8 cellular contexts compared by ENCODE assay signal in the genomic region with DNA sequence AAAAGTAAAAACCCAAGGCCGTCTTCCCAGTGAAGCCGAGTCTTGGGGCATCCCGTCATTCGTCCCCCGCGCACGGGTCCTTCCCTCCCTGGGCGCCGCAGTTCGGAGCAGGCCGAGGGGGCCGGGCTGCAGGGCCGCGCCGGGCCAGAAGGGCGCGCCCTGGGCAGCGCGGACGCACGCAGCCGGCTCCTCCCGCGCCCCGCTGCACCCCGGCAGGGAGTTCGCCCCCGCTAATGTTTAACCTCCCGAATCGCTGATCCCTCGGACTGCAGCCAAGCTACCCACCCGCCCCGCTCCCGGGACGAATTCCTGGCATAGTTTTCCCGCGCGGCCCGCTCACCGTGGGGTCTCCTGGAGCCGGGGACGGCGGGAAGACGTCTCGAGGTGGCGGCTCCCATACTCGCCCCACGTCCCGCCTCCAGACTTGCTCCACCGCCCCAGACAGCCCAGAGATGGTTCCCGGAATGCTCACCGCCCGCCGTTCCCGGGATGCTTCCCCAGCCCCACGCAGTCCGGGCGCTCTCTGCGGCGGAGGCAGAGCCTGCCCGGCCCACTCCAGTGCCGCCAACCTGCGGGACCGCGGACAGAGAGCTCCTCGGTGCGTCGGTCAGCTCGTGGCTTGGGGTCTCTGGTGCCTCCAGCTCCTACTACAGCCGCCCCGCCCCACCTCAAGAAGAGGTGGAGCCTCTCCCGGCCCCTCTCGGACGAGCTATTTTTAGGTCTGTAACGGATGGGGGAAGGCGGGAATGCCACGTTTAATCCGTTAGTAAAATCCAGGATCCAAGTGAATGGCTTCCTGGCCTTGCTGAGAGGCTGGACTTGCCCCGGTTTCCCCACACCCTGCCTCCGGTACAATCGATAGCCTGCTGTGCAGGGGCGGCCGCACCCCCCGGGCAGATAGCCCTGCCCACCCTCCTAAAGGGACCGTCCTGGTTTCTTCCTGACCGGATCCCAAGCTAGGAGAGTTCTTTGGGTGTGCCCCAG. TPM values are rescaled to one million over a fixed set of nuclear protein-coding genes. Genes with fewer than 3 reads are reported as not detected.
DNase-seq lines count a peak whose midpoint lies in the region; ATAC-seq and TF ChIP-seq lines count a peak whose summit lies in the region.

A gene with protein sequence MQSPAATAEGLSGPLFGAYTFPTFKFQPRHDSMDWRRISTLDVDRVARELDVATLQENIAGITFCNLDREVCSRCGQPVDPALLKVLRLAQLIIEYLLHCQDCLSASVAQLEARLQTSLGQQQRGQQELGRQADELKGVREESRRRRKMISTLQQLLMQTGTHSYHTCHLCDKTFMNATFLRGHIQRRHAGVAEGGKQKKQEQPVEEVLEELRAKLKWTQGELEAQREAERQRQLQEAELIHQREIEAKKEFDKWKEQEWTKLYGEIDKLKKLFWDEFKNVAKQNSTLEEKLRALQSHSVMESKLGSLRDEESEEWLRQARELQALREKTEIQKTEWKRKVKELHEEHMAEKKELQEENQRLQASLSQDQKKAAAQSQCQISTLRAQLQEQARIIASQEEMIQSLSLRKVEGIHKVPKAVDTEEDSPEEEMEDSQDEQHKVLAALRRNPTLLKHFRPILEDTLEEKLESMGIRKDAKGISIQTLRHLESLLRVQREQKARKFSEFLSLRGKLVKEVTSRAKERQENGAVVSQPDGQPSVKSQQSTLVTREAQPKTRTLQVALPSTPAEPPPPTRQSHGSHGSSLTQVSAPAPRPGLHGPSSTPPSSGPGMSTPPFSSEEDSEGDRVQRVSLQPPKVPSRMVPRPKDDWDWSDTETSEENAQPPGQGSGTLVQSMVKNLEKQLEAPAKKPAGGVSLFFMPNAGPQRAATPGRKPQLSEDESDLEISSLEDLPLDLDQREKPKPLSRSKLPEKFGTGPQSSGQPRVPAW (minus strand): TSS at position 621 of the 984 bp plus-strand sequence. CDS start 11,637 bp downstream, outside the sequence.

- H3K27ac Mint-ChIP-seq in GM23338 = no peak within 1 kb of the TSS; the same call in 1 of the 2 replicates

- H3K27me3 ChIP-seq in GM23338 (ENCODE audit: insufficient read depth) = no peaks in the 10 kb centered on the region

- TF ChIP-seq CTCF in GM23338 (conservative IDR thresholded peaks at IDR 0.05; ENCODE audit: low read depth in 2 of 2) (peak; percentile 26 to 48; a peak in 3 of 4 replicates), LNCAP (IDR thresholded peaks at IDR 0.05) (peak; percentile 66), cardiac fibroblast (IDR thresholded peaks at IDR 0.05; ENCODE audit: low read depth, low read length) (no peak)

- peak; percentile 40 for DNase-seq in GDM1 (lab: John Stamatoyannopoulos, UW)
- peak; percentile 94 for DNase-seq in GM23338 (ENCODE audit: low spot score)
- peak; percentile 73 to 75 for DNase-seq in cardiac fibroblast (ENCODE audit: low read depth in 2 of 2)
- peak; percentile 66 for DNase-seq in iris pigment epithelial cell (ENCODE audit: low read depth)
- DNase-seq in NAMALWA (ENCODE audit: low spot score) = no peak

- H3K27ac ChIP-seq in GM23338 (ENCODE audit: low read depth) (no peak within 1 kb of the TSS; the same call in none of the 2 replicates), skin epidermis (peak within 1 kb of the TSS; percentile 44 to 94 (median 86))

- peak; percentile 85 for ATAC-seq in GM23338
- peak; percentile 89 for ATAC-seq in SK-N-SH treated with all-trans-retinoic acid at 6 μM for 48 hours

- peaks cover 4% of the 10 kb centered on the region for H3K27me3 Mint-ChIP-seq in GM23338 (ENCODE audit: insufficient read depth, low read depth, poor library complexity)

- no peaks in the 10 kb centered on the region for H3F3A ChIP-seq in GM23338 (replicated peaks; ENCODE audit: low read depth)

- H4K20me1 ChIP-seq in GM23338 (replicated peaks; ENCODE audit: insufficient read depth) = 0 out of 2 replicates have a peak, but pooled peaks cover 3% of the 10 kb centered on the region

- peak within 1 kb of the TSS; percentile 92 for H3K4me3 Mint-ChIP-seq in GM23338

- H3K9me3 Mint-ChIP-seq in GM23338 = no peaks in the 10 kb centered on the region

- peak within 1 kb of the TSS; percentile 96 for H2AFZ ChIP-seq in GM23338

- H3K36me3 ChIP-seq in GM23338 (ENCODE audit: insufficient read depth) = no peaks in the 10 kb centered on the region

- H3K4me2 ChIP-seq in GM23338 = peak within 1 kb of the TSS; percentile 90

- peak within 1 kb of the TSS; percentile 97 for H3K4me3 ChIP-seq in GM23338
- H3K4me3 ChIP-seq in cardiac fibroblast (replicated peaks in 1 of 2; ENCODE audit: low read depth in 2 of 2, low read length in 2 of 2) = peak within 1 kb of the TSS; percentile 80 to 95
- H3K4me3 ChIP-seq in skin epidermis = peak within 1 kb of the TSS; percentile 60 to 81 (median 66)

- H3K36me3 Mint-ChIP-seq in GM23338 (ENCODE audit: low read depth) = no peaks in the 10 kb centered on the region; the same call in 2 of the 3 replicates

- peaks cover 24% of the 10 kb centered on the region for H3K79me2 ChIP-seq in GM23338 (replicated peaks; ENCODE audit: insufficient read depth)

- peaks cover 24% of the 10 kb centered on the region for H3K4me1 Mint-ChIP-seq in GM23338

- H3K9me2 ChIP-seq in GM23338 (ENCODE audit: insufficient read depth) = no peaks in the 10 kb centered on the region

- peaks cover 23% of the 10 kb centered on the region for H3K4me1 ChIP-seq in GM23338 (ENCODE audit: insufficient read depth)

TF ChIP-seq in GM23338, 12 proteins besides CTCF, POLR2A, EP300 and RAD21:
- no peak for TF ChIP-seq NANOG (IDR thresholded peaks at IDR 0.05; ENCODE audit: borderline replicate concordance)
- TF ChIP-seq, protein P1, sequence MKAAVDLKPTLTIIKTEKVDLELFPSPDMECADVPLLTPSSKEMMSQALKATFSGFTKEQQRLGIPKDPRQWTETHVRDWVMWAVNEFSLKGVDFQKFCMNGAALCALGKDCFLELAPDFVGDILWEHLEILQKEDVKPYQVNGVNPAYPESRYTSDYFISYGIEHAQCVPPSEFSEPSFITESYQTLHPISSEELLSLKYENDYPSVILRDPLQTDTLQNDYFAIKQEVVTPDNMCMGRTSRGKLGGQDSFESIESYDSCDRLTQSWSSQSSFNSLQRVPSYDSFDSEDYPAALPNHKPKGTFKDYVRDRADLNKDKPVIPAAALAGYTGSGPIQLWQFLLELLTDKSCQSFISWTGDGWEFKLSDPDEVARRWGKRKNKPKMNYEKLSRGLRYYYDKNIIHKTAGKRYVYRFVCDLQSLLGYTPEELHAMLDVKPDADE (IDR thresholded peaks at IDR 0.05) = no peak
- TF ChIP-seq POLR2AphosphoS5 (IDR thresholded peaks at IDR 0.05; ENCODE audit: low read depth) = peak; percentile 69
- TF ChIP-seq EZH2phosphoT487 (IDR thresholded peaks at IDR 0.05; ENCODE audit: unreplicated experiment) = no peak
- TF ChIP-seq EZH2 (IDR thresholded peaks at IDR 0.05; ENCODE audit: low read depth, unreplicated experiment) = no peak

TF ChIP-seq in SK-N-SH treated with all-trans-retinoic acid at 6 μM for 48 hours, 23 proteins besides CTCF, POLR2A, EP300 and RAD21:
- peak; percentile 87 for TF ChIP-seq ZFP3 (CRISPR knock-in tag; IDR thresholded peaks at IDR 0.05)
- TF ChIP-seq OSR1 (CRISPR knock-in tag; IDR thresholded peaks at IDR 0.05) = no peak
- no peak for TF ChIP-seq ZNF70 (CRISPR knock-in tag; IDR thresholded peaks at IDR 0.05)

RNA-seq across cellular contexts. Expression of the gene that starts here (rescaled TPM):
- total RNA-seq in GM23338 (2014; rRNA removed; shearing (Covaris generic)) = 11.4 and 19.5 TPM in 2 replicates
- 10.0 and 10.6 TPM in 2 replicates for polyA plus RNA-seq in GM23338 (2016; fragmentation: Nextera tagmentation; extraction: Ambion mirVana)
